In genomic region chr18:37529863-37530262, GRCh38 we compare ENCODE assay signal across 14 cellular contexts. TPM values are rescaled to one million over a fixed set of nuclear protein-coding genes. Genes with fewer than 3 reads are reported as not detected.
DNase-seq lines count a peak whose midpoint lies in the region; ATAC-seq and TF ChIP-seq lines count a peak whose summit lies in the region.
"Had no signal": no experiment of that assay in that cellular context is flagged by ENCODE, and none has a peak within 500 bp of the region (broad histone marks: within the 10 kb centered on the region; RNA-seq: fewer than 3 reads in every experiment).

No MANE protein-coding gene starts in this region.

- H3K27ac ChIP-seq in prostate gland (no peak overlapping the region), stomach (no peak overlapping the region)

- ATAC-seq in GM18519 (IDR thresholded peaks at IDR 0.05; ENCODE audit: low FRiP score, unreplicated experiment): peak; percentile 96
- peak; percentile 67 for ATAC-seq in GM21447 (IDR thresholded peaks at IDR 0.05; ENCODE audit: unreplicated experiment)
- ATAC-seq in HG03066 (IDR thresholded peaks at IDR 0.05; ENCODE audit: low read depth, unreplicated experiment): peak; percentile 80
- ATAC-seq in HG02970 (IDR thresholded peaks at IDR 0.05; ENCODE audit: low FRiP score, unreplicated experiment): no peak
- ATAC-seq: stimulated activated naive CD8-positive, alpha-beta T cell treated with anti-CD3 and anti-CD28 coated beads, Interleukin-15, Interleukin-2, amounts not matched to agents 100 U/mL and 50 U/mL, for 24 hours had no signal

- H3K9me3 ChIP-seq in prostate gland (no peaks in the 10 kb centered on the region), stomach (no peaks in the 10 kb centered on the region)

- intact Hi-C loops in prostate gland (cut with DNase I) (loop anchor here (10.0 kb wide), 1 partner anchor 85 kb away; no protein-coding TSS in a partner anchor), stomach (cut with DNase I; ENCODE audit: low total_unique reads) (loop anchor here (10.0 kb wide), 1 partner anchor 145 kb away; no protein-coding TSS in a partner anchor)

- DNase-seq in fibroblast of pulmonary artery (ENCODE audit: low read depth) (peak; percentile 46), prostate gland (ENCODE audit: low spot score) (no peak), Kasumi-1 (lab: John Stamatoyannopoulos, UW) (no peak), stomach (no peak)
- DNase-seq: Calu3; hippocampal formation; mesenchymal stem cell; NCI-H524; stimulated activated naive CD8-positive, alpha-beta T cell treated with anti-CD3 and anti-CD28 coated beads, Interleukin-15, Interleukin-2, amounts not matched to agents 100 U/mL and 50 U/mL, for 24 hours had no signal

- H3K27me3 ChIP-seq in prostate gland (replicated peaks; ENCODE audit: insufficient read depth): peaks cover 8% of the 10 kb centered on the region
- H3K27me3 ChIP-seq in stomach: peaks cover 5 to 96% (median 20%) of the 10 kb centered on the region in 3 donors

- WGBS in prostate gland: 56% methylated on average over 4 of the region's 4 CpGs
- 63 to 72% (median 65%) methylated on average over 4 of the region's 4 CpGs for WGBS in stomach, 5 donors

- H3K4me1 ChIP-seq in prostate gland (replicated peaks): no peaks in the 10 kb centered on the region
- peaks cover 0 to 2% (median 0%) of the 10 kb centered on the region in 4 donors for H3K4me1 ChIP-seq in stomach

- TF ChIP-seq CTCF in fibroblast of pulmonary artery (IDR thresholded peaks at IDR 0.05; ENCODE audit: low read length, missing control alignments) (peak; percentile 10), prostate gland (IDR thresholded peaks at IDR 0.05) (no peak), stomach (IDR thresholded peaks at IDR 0.05) (no peak)

- TF ChIP-seq EP300 in stomach (IDR thresholded peaks at IDR 0.05): no peak

- no peak overlapping the region for H3K4me3 ChIP-seq in fibroblast of pulmonary artery (replicated peaks; ENCODE audit: low read depth, low read length)
- no peak overlapping the region for H3K4me3 ChIP-seq in prostate gland
- H3K4me3 ChIP-seq in stomach: no peak overlapping the region

- no peak for TF ChIP-seq POLR2A in prostate gland (IDR thresholded peaks at IDR 0.05)
- TF ChIP-seq POLR2A in stomach (IDR thresholded peaks at IDR 0.05): no peak

- H3K36me3 ChIP-seq in prostate gland (no peaks in the 10 kb centered on the region), stomach (no peaks in the 10 kb centered on the region)

RNA-seq across cellular contexts. Expression of gene CELF4, which starts 35.7 kb away (rescaled TPM):
- 1 to 10 TPM; 7.8 to 8.5 TPM for total RNA-seq in prostate gland
- total RNA-seq in stomach: 1 to 10 TPM in 3 of 5 donors, not detected in 2; 1.2 to 2.4 (median 1.6) TPM
- 1 to 10 TPM in 2 of 3 donors, under 1 TPM in 1; 0.93 to 2.4 (median 2.0) TPM for polyA plus RNA-seq in stomach
- total RNA-seq: activated T-helper 2 cell treated with anti-CD3 and anti-CD28 coated beads, Interferon-gamma antibody, Interleukin-2, Interleukin-4, amounts not matched to agents 10 μg/mL and 5 μg/mL and 100 μg/mL, durations not matched to agents 14 hours and 24 hours and 36 hours had no signal
